15 cellular contexts compared by ENCODE assay signal in genomic region chr21:34593423-34593822, GRCh38. TPM values are rescaled to one million over a fixed set of nuclear protein-coding genes. Genes with fewer than 3 reads are reported as not detected.
DNase-seq lines count a peak whose midpoint lies in the region; ATAC-seq lines count a peak whose summit lies in the region.
"Had no signal": no experiment of that assay in that cellular context is flagged by ENCODE, and none has a peak within 500 bp of the region (broad histone marks: within the 10 kb centered on the region; RNA-seq: fewer than 3 reads in every experiment).

No MANE protein-coding gene starts in this region.

- H3K4me1 ChIP-seq in muscle layer of duodenum (ENCODE audit: control insufficient read depth in 1 of 2, insufficient read depth in 2 of 2, low read length in 2 of 2), result peaks cover 18 to 46% of the 10 kb centered on the region in 2 donors

- no peaks in the 10 kb centered on the region for H3K36me3 ChIP-seq in muscle layer of duodenum (ENCODE audit: control insufficient read depth in 1 of 2, insufficient read depth in 2 of 2, low read length in 2 of 2)
- H3K36me3 ChIP-seq: ascending aorta had no signal

- H3K9me3 Mint-ChIP-seq in naive thymus-derived CD8-positive, alpha-beta T cell, result no peaks in the 10 kb centered on the region
- H3K9me3 Mint-ChIP-seq: activated CD4-positive, alpha-beta memory T cell treated with anti-CD3 and anti-CD28 coated beads, Interleukin-2, amount 10 ng/mL, durations not matched to agents 7 days and 5 days; dendritic cell treated with granulocyte-macrophage colony-stimulating factor and Interleukin-4, amounts not matched to agents 40 ng/mL and 50 ng/mL, for 4 days; mesothelial cell of epicardium had no signal

- H3K27ac Mint-ChIP-seq in naive thymus-derived CD8-positive, alpha-beta T cell, result peak overlapping the region in 1 of 10 donors; percentile 32
- H3K27ac Mint-ChIP-seq: activated CD4-positive, alpha-beta memory T cell treated with anti-CD3 and anti-CD28 coated beads, Interleukin-2, amount 10 ng/mL, durations not matched to agents 7 days and 5 days; dendritic cell treated with granulocyte-macrophage colony-stimulating factor and Interleukin-4, amounts not matched to agents 40 ng/mL and 50 ng/mL, for 4 days; mesothelial cell of epicardium had no signal

- peaks cover 12 to 24% (median 13%) of the 10 kb centered on the region in 4 donors for H3K4me1 Mint-ChIP-seq in naive thymus-derived CD8-positive, alpha-beta T cell

- H3K9me3 ChIP-seq in muscle layer of duodenum (ENCODE audit: control insufficient read depth in 1 of 2, low read length in 2 of 2), result no peaks in the 10 kb centered on the region
- H3K9me3 ChIP-seq: ascending aorta had no signal

- ATAC-seq in naive thymus-derived CD8-positive, alpha-beta T cell, result no peak
- ATAC-seq in HG03097 (IDR thresholded peaks at IDR 0.05; ENCODE audit: low FRiP score, unreplicated experiment), result no peak

- H3K4me3 ChIP-seq in muscle layer of duodenum (ENCODE audit: low read depth in 1 of 2, low read length in 2 of 2), result no peak overlapping the region

- H3K27me3 ChIP-seq in muscle layer of duodenum (ENCODE audit: low read depth, low read length), result no peaks in the 10 kb centered on the region
- H3K27me3 ChIP-seq: ascending aorta had no signal

- POLR2A ChIA-PET in naive thymus-derived CD8-positive, alpha-beta T cell (lab: Charles Lee), result no interaction called here

- peaks cover 0 to 4% (median 0%) of the 10 kb centered on the region in 3 donors for H3K36me3 Mint-ChIP-seq in naive thymus-derived CD8-positive, alpha-beta T cell
- H3K36me3 Mint-ChIP-seq: mesothelial cell of epicardium had no signal

- H3K4me3 Mint-ChIP-seq in naive thymus-derived CD8-positive, alpha-beta T cell, result no peak overlapping the region
- H3K4me3 Mint-ChIP-seq: activated CD4-positive, alpha-beta memory T cell treated with anti-CD3 and anti-CD28 coated beads, Interleukin-2, amount 10 ng/mL, durations not matched to agents 7 days and 5 days; dendritic cell treated with granulocyte-macrophage colony-stimulating factor and Interleukin-4, amounts not matched to agents 40 ng/mL and 50 ng/mL, for 4 days; mesothelial cell of epicardium had no signal

- no peaks in the 10 kb centered on the region for H3K27me3 Mint-ChIP-seq in naive thymus-derived CD8-positive, alpha-beta T cell
- H3K27me3 Mint-ChIP-seq: activated CD4-positive, alpha-beta memory T cell treated with anti-CD3 and anti-CD28 coated beads, Interleukin-2, amount 10 ng/mL, durations not matched to agents 7 days and 5 days; dendritic cell treated with granulocyte-macrophage colony-stimulating factor and Interleukin-4, amounts not matched to agents 40 ng/mL and 50 ng/mL, for 4 days had no signal

- DNase-seq in DMS53 (lab: John Stamatoyannopoulos, UW), result peak; percentile 92
- DNase-seq in NCI-H187 treated with DMSO at 0.1 percent for 48 hours (lab: John Stamatoyannopoulos, UW), result peak; percentile 88
- DNase-seq in NCI-H774 (lab: John Stamatoyannopoulos, UW), result peak; percentile 87
- no peak for DNase-seq in naive thymus-derived CD8-positive, alpha-beta T cell
- DNase-seq in T-helper 1 cell, result no peak
- no peak for DNase-seq in medulla oblongata (ENCODE audit: extremely low spot score)
- DNase-seq: activated CD4-positive, alpha-beta memory T cell treated with anti-CD3 and anti-CD28 coated beads, Interleukin-2, amount 10 ng/mL, durations not matched to agents 7 days and 5 days; DND-41; NCI-H82; stimulated activated CD4-positive, alpha-beta T cell treated with anti-CD3 and anti-CD28 coated beads, Interleukin-12 subunit alpha, Interleukin-12 subunit beta, amount 100 ng/mL, for 4 hours had no signal

- H3K27ac ChIP-seq in muscle layer of duodenum (ENCODE audit: low read length), result peak overlapping the region; percentile 60
- H3K27ac ChIP-seq: ascending aorta had no signal

RNA-seq across cellular contexts. Expression of gene RCAN1, which starts 21.5 kb away (rescaled TPM):
- total RNA-seq in naive thymus-derived CD8-positive, alpha-beta T cell, result 1 to 10 TPM; 6.8 to 7.5 TPM
- 10 to 100 TPM; 11.1 to 15.9 (median 13.2) TPM for polyA plus RNA-seq in naive thymus-derived CD8-positive, alpha-beta T cell

Comparison
In these comparisons a context has a peak if more than half of its experiments do, and no peak if none do; other contexts are left out.
1. DNase-seq: peak in DMS53 (single experiment), NCI-H187 treated with DMSO at 0.1 percent for 48 hours (single experiment) and NCI-H774 (single experiment); none in naive thymus-derived CD8-positive, alpha-beta T cell (0 of 10), T-helper 1 cell (0 of 5) and medulla oblongata (single experiment).